In the genomic region with DNA sequence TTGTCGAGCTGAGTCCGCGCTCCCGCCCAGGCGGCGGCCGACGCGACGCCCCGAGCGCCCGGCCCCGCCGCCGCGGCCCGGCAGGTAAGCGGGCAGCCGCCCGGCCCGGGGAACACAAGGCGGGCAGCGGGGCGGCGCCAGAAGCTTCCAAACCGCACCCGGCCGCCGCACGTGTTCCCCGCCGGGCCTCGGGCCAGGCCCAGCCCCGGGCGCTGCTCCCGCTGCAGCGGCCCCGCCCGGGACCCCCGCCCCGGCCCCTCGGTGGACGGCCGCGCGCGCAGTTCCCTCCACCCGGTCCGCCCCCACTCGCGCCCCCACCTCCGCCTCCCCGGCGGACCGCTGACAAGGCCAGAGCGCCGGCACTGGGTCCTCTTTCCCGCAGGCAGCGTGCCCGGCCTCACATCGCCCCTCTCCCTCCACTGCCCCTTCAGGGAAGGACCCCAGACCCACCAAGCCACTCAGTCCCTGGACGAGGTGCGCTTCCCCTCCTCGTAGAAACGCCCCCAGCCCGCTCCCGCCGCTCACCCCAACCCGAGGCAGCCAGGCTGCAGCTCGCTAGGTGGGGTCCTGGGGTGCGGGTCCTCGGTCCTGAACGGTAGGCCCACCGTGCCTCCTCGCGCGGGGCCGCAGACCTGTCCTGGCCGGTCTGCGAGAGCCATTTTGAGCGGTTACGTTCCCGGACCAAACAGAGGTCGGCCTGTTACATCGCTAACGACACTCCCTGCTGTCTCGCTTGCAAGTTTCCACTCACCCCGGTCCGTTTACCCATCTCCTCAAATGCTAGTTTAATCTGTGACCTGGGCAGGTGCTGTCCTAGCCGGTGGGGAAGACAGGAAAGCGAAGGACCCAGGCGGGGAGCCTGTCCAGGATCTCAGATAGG, we compare ENCODE assay signal across 8 cellular contexts. TPM values are rescaled to one million over a fixed set of nuclear protein-coding genes. Genes with fewer than 3 reads are reported as not detected.
DNase-seq lines count a peak whose midpoint lies in the region; ATAC-seq and TF ChIP-seq lines count a peak whose summit lies in the region.

No MANE protein-coding gene starts in this region.

- TF ChIP-seq CTCF in gastroesophageal sphincter (IDR thresholded peaks at IDR 0.05), result no peak

- no peak for TF ChIP-seq EP300 in gastroesophageal sphincter (IDR thresholded peaks at IDR 0.05)

- TF ChIP-seq POLR2A in gastroesophageal sphincter (IDR thresholded peaks at IDR 0.05), result peak in 1 of 2 donors; percentile 48

- peak overlapping the region; percentile 86 to 98 (median 95) for H3K9ac ChIP-seq in BLaER1 treated with 17β-estradiol and CSF1 and Interleukin-3, amounts not matched to agents 10 nM and 100 nM

- peaks cover 32 to 41% (median 39%) of the 10 kb centered on the region in 10 experiments for H3K4me1 ChIP-seq in BLaER1 treated with 17β-estradiol and CSF1 and Interleukin-3, amounts not matched to agents 10 nM and 100 nM
- H3K4me1 ChIP-seq in gastroesophageal sphincter, result peaks cover 0 to 66% (median 29%) of the 10 kb centered on the region in 3 donors

- intact Hi-C loops in posterior vena cava (cut with DNase I), result no loop called here

- H3K36me3 ChIP-seq in BLaER1 treated with 17β-estradiol and CSF1 and Interleukin-3, amounts not matched to agents 10 nM and 100 nM, result peaks cover 20 to 43% (median 35%) of the 10 kb centered on the region in 11 experiments
- peaks cover 0 to 18% of the 10 kb centered on the region in 2 donors for H3K36me3 ChIP-seq in gastroesophageal sphincter

- no peaks in the 10 kb centered on the region for H3K9me3 ChIP-seq in BLaER1 treated with 17β-estradiol and CSF1 and Interleukin-3, amounts not matched to agents 10 nM and 100 nM (replicated peaks in 1 of 11)
- no peaks in the 10 kb centered on the region for H3K9me3 ChIP-seq in gastroesophageal sphincter

- 0% methylated on average over 8 of the region's 93 CpGs; no CpG with 5 or more reads in 1 of the 2 donors for WGBS in gastroesophageal sphincter (ENCODE audit: low coverage in 1 of 2), 2 donors

- H3K27me3 ChIP-seq in BLaER1 treated with 17β-estradiol and CSF1 and Interleukin-3, amounts not matched to agents 10 nM and 100 nM, result no peaks in the 10 kb centered on the region
- H3K27me3 ChIP-seq in gastroesophageal sphincter, result no peaks in the 10 kb centered on the region

- peak; percentile 12 for ATAC-seq in GM19025 (IDR thresholded peaks at IDR 0.05; ENCODE audit: low read depth, unreplicated experiment)
- ATAC-seq in HG03520 (IDR thresholded peaks at IDR 0.05; ENCODE audit: unreplicated experiment), result peak; percentile 12
- peak; percentile 41 for ATAC-seq in gastroesophageal sphincter

- H4K20me1 ChIP-seq in BLaER1 treated with 17β-estradiol and CSF1 and Interleukin-3, amounts not matched to agents 10 nM and 100 nM, result peaks cover 18 to 53% (median 51%) of the 10 kb centered on the region in 11 experiments; a peak in 21 of 22 replicates

- DNase-seq in activated CD8-positive, alpha-beta memory T cell treated with anti-CD3 and anti-CD28 coated beads, Interleukin-2, amount 50 U/mL, for 48 hours, result peak; percentile 64
- DNase-seq in posterior vena cava (ENCODE audit: low spot score), result peak; percentile 72
- no peak for DNase-seq in NCI-H2029 (lab: John Stamatoyannopoulos, UW)
- DNase-seq in effector CD4-positive, alpha-beta T cell, result no peak

- peak overlapping the region; percentile 92 to 100 (median 98) for H3K4me3 ChIP-seq in BLaER1 treated with 17β-estradiol and CSF1 and Interleukin-3, amounts not matched to agents 10 nM and 100 nM
- H3K4me3 ChIP-seq in gastroesophageal sphincter, result peak overlapping the region; percentile 81 to 97

- peak overlapping the region; percentile 86 to 100 (median 98) for H3K4me2 ChIP-seq in BLaER1 treated with 17β-estradiol and CSF1 and Interleukin-3, amounts not matched to agents 10 nM and 100 nM

- peak overlapping the region; percentile 56 to 93 (median 88); a peak in 21 of 22 replicates for H3K27ac ChIP-seq in BLaER1 treated with 17β-estradiol and CSF1 and Interleukin-3, amounts not matched to agents 10 nM and 100 nM
- H3K27ac ChIP-seq in gastroesophageal sphincter, result peak overlapping the region in 3 of 4 donors; percentile 96

RNA-seq across cellular contexts. Expression of a gene that starts 0.5 kb away (rescaled TPM):
- total RNA-seq in gastroesophageal sphincter (10 to 100 TPM; 16.4 to 30.2 (median 24.8) TPM), posterior vena cava (10 to 100 TPM; 17.0 to 17.1 TPM)

RNA-seq across cellular contexts. Expression of a gene that starts 28.0 kb away (rescaled TPM):
- not detected for total RNA-seq in gastroesophageal sphincter
- 100 to 1,000 TPM; 327 to 473 TPM for total RNA-seq in posterior vena cava

Comparison
In these comparisons a context has a peak if more than half of its experiments do, and no peak if none do; other contexts are left out.
1. DNase-seq: peak in activated CD8-positive, alpha-beta memory T cell treated with anti-CD3 and anti-CD28 coated beads, Interleukin-2, amount 50 U/mL, for 48 hours (single experiment) and posterior vena cava (single experiment); none in NCI-H2029 (single experiment) and effector CD4-positive, alpha-beta T cell (single experiment).
2. RNA of a gene that starts 28.0 kb away (total RNA-seq): 327 to 473 TPM in posterior vena cava; not detected in gastroesophageal sphincter; every median in the first group is over 100 times any median in the second.
3. Peak in every context shown above with its lines, with median percentiles within 50 percentile points of each other: ATAC-seq.